Comparison of ENCODE assay signal across 24 cellular contexts in genomic region chr10:75032813-75033212, GRCh38.
DNase-seq lines count a peak whose midpoint lies in the region; ATAC-seq, FAIRE-seq and TF ChIP-seq lines count a peak whose summit lies in the region.
"Had no signal": no experiment of that assay in that cellular context is flagged by ENCODE, and none has a peak within 500 bp of the region (broad histone marks: within the 10 kb centered on the region; RNA-seq: fewer than 3 reads in every experiment).

No MANE protein-coding gene starts in this region.

- FAIRE-seq in GM12878 (lab: Jason Lieb, UNC): no peak
- FAIRE-seq: A549, GM19239, H54 had no signal

- H3K36me3 ChIP-seq in GM12878 (ENCODE audit: control insufficient read depth in 2 of 2, insufficient read depth in 2 of 2, low read length in 1 of 2): peaks cover 12 to 13% of the 10 kb centered on the region in 2 experiments; a peak in 3 of 4 replicates

- H3K4me1 Mint-ChIP-seq in activated T-cell treated with anti-CD3 and anti-CD28 coated beads, Interleukin-2, amount 50 U/mL, for 72 hours (ENCODE audit: low read depth): peaks cover 52% of the 10 kb centered on the region
- no peaks in the 10 kb centered on the region for H3K4me1 Mint-ChIP-seq in osteocyte (ENCODE audit: unreplicated experiment)

- no peaks in the 10 kb centered on the region for H3K9me3 Mint-ChIP-seq in activated T-cell treated with anti-CD3 and anti-CD28 coated beads, Interleukin-2, amount 50 U/mL, for 72 hours
- no peaks in the 10 kb centered on the region for H3K9me3 Mint-ChIP-seq in osteocyte (ENCODE audit: unreplicated experiment)

- in situ Hi-C loops in GM12878 (cut with MboI): no loop called here

- intact Hi-C loops in GM12878 (cut with micrococcal nuclease; ENCODE audit: unreplicated experiment): no loop called here

- H4K20me1 ChIP-seq in GM12878 (ENCODE audit: control insufficient read depth, insufficient read depth): no peaks in the 10 kb centered on the region

- H3K27ac Mint-ChIP-seq in activated T-cell treated with anti-CD3 and anti-CD28 coated beads, Interleukin-2, amount 50 U/mL, for 72 hours: peak overlapping the region; percentile 40
- no peak overlapping the region for H3K27ac Mint-ChIP-seq in osteocyte (ENCODE audit: unreplicated experiment)

- H3K27ac ChIP-seq in GM12878 (ENCODE audit: control insufficient read depth, insufficient read depth): peak overlapping the region; percentile 56; the same call in 1 of the 2 replicates
- H3K27ac ChIP-seq: A549; BLaER1 treated with 17β-estradiol and CSF1 and Interleukin-3, amounts not matched to agents 10 nM and 100 nM; RWPE1 had no signal

- RAD21 ChIA-PET in GM12878 (lab: Charles Lee; ENCODE audit: unreplicated experiment): no interaction called here

- no peak overlapping the region for H3K4me3 Mint-ChIP-seq in activated T-cell treated with anti-CD3 and anti-CD28 coated beads, Interleukin-2, amount 50 U/mL, for 72 hours
- H3K4me3 Mint-ChIP-seq in osteocyte (ENCODE audit: unreplicated experiment): no peak overlapping the region

- 65% methylated on average over 8 of the region's 8 CpGs for WGBS in GM12878 (ENCODE audit: insufficient coverage, insufficient replicate concordance, low lambda C conversion rate, missing lambda C conversion rate)

- peaks cover 0 to 10% of the 10 kb centered on the region in 2 donors for H3K36me3 Mint-ChIP-seq in activated T-cell treated with anti-CD3 and anti-CD28 coated beads, Interleukin-2, amount 50 U/mL, for 72 hours (ENCODE audit: insufficient read depth in 2 of 2)
- peaks cover 38% of the 10 kb centered on the region for H3K36me3 Mint-ChIP-seq in osteocyte (ENCODE audit: unreplicated experiment)

- no peaks in the 10 kb centered on the region for H3K27me3 ChIP-seq in GM12878 (replicated peaks in 1 of 2; ENCODE audit: control insufficient read depth in 2 of 2, insufficient read depth in 2 of 2, low read length in 1 of 2)
- H3K27me3 ChIP-seq: BLaER1 treated with 17β-estradiol and CSF1 and Interleukin-3, amounts not matched to agents 10 nM and 100 nM had no signal

- CTCF ChIA-PET in GM12878 (lab: Yijun Ruan, JAX): interaction anchor here (1.3 kb wide), 1 partner anchor 57 kb away, joined by 4 read pairs; no protein-coding TSS in a partner anchor

- no peak overlapping the region for H2AFZ ChIP-seq in GM12878 (ENCODE audit: control insufficient read depth, low read depth, low read length)

- no peak overlapping the region for H3K4me3 ChIP-seq in GM12878
- H3K4me3 ChIP-seq: A549; BLaER1 treated with 17β-estradiol and CSF1 and Interleukin-3, amounts not matched to agents 10 nM and 100 nM had no signal

- peaks cover 30% of the 10 kb centered on the region for H3K4me1 ChIP-seq in GM12878 (ENCODE audit: control insufficient read depth, insufficient read depth, low read length)
- H3K4me1 ChIP-seq: A549 had no signal

- no peaks in the 10 kb centered on the region for H3K9me3 ChIP-seq in GM12878 (replicated peaks; ENCODE audit: control insufficient read depth, insufficient read depth, low read length)
- H3K9me3 ChIP-seq: A549; BLaER1 treated with 17β-estradiol and CSF1 and Interleukin-3, amounts not matched to agents 10 nM and 100 nM had no signal

- POLR2A ChIA-PET in GM12878 (lab: Charles Lee): no interaction called here

- DNase-seq in activated T-cell treated with anti-CD3 and anti-CD28 coated beads, Interleukin-2, amount 50 U/mL, for 72 hours: no peak
- DNase-seq in activated T-cell treated with anti-CD3 and anti-CD28 coated beads for 4 hours (no peak), GM12878 (ENCODE audit: low read depth, low spot score) (no peak), osteocyte (ENCODE audit: extremely low spot score, unreplicated experiment) (no peak), UCSD-AML1 (lab: John Stamatoyannopoulos, UW; ENCODE audit: unreplicated experiment) (no peak)
- DNase-seq: AML-193; CD4-positive, alpha-beta memory T cell; COR-L47; DMS53; NCI-H1048; NCI-H1417; NCI-H1694; NCI-H2029 treated with DMSO at 0.1 percent for 48 hours; NCI-H446 treated with DMSO at 0.1 percent for 48 hours; NCI-H82; NK-92 treated with Interleukin-12 subunit alpha and Interleukin-12 subunit beta, amount 100 ng/mL, for 24 hours; SHP77 had no signal

- ATAC-seq in activated T-cell treated with anti-CD3 and anti-CD28 coated beads, Interleukin-2, amount 50 U/mL, for 72 hours (replicated peaks in 1 of 2): no peak
- ATAC-seq in HG02870 (IDR thresholded peaks at IDR 0.05; ENCODE audit: unreplicated experiment) (peak; percentile 76), GM12878 (no peak), HG02763 (IDR thresholded peaks at IDR 0.05; ENCODE audit: unreplicated experiment) (no peak)
- ATAC-seq: A549 had no signal

- no peaks in the 10 kb centered on the region for H3K79me2 ChIP-seq in GM12878 (ENCODE audit: control insufficient read depth, insufficient read depth, low read length)

- no peak overlapping the region for H3K9ac ChIP-seq in GM12878 (ENCODE audit: control insufficient read depth, insufficient read depth, low read length)
- H3K9ac ChIP-seq: BLaER1 treated with 17β-estradiol and CSF1 and Interleukin-3, amounts not matched to agents 10 nM and 100 nM had no signal

- H3K4me2 ChIP-seq in GM12878 (ENCODE audit: control insufficient read depth, insufficient read depth): peak overlapping the region; percentile 35
- H3K4me2 ChIP-seq: A549; BLaER1 treated with 17β-estradiol and CSF1 and Interleukin-3, amounts not matched to agents 10 nM and 100 nM had no signal

- SMC1A ChIA-PET in GM12878 (lab: Charles Lee; ENCODE audit: uncharacterized antibody, unreplicated experiment): interaction anchor here (0.9 to 2.2 kb wide), 4 partner anchors 12 to 764 kb away, joined by 3 to 7 read pairs (median 4); no protein-coding TSS in a partner anchor

- TF ChIP-seq POLR2A in GM12878 (IDR thresholded peaks at IDR 0.05; ENCODE audit: low read depth, low read length): no peak

- no peaks in the 10 kb centered on the region for H3K27me3 Mint-ChIP-seq in activated T-cell treated with anti-CD3 and anti-CD28 coated beads, Interleukin-2, amount 50 U/mL, for 72 hours (ENCODE audit: low read depth)
- H3K27me3 Mint-ChIP-seq in osteocyte (ENCODE audit: unreplicated experiment): no peaks in the 10 kb centered on the region
- H3K27me3 Mint-ChIP-seq: CD4-positive, alpha-beta memory T cell had no signal

- no peak for TF ChIP-seq RAD21 in GM12878 (IDR thresholded peaks at IDR 0.05; ENCODE audit: insufficient read depth, low read depth, low read length)

- no peak for TF ChIP-seq CTCF in GM12878 (IDR thresholded peaks at IDR 0.05 in 2 of 3, conservative IDR thresholded peaks at IDR 0.05 in 1 of 3; ENCODE audit: control insufficient read depth in 2 of 3, extremely low read depth in 1 of 3, insufficient read depth in 1 of 3, low read depth in 3 of 3, low read length in 3 of 3)
- TF ChIP-seq CTCF in osteocyte (IDR thresholded peaks at IDR 0.05): no peak

- no TSS peak for BruUV-seq in GM12878 (replicated peaks; lab: Mats Ljungman, UMichigan)

- no peak for TF ChIP-seq EP300 in GM12878 (IDR thresholded peaks at IDR 0.05; ENCODE audit: borderline replicate concordance in 1 of 2, control insufficient read depth in 1 of 2, low read depth in 2 of 2, low read length in 2 of 2)

TF ChIP-seq in GM12878, 131 proteins besides CTCF, POLR2A, EP300 and RAD21:
- TF ChIP-seq YBX1 (IDR thresholded peaks at IDR 0.05) (no peak), USF2 (IDR thresholded peaks at IDR 0.05; ENCODE audit: borderline replicate concordance, low read depth, low read length) (no peak), TCF3 (IDR thresholded peaks at IDR 0.05; ENCODE audit: borderline replicate concordance, insufficient read depth, low read depth, low read length) (peak; percentile 69; the same call in 1 of the 2 replicates), TCF12 (IDR thresholded peaks at IDR 0.05; ENCODE audit: low read depth, low read length) (peak; percentile 40; the same call in 1 of the 2 replicates), JUNB (IDR thresholded peaks at IDR 0.05) (peak; percentile 45; the same call in 1 of the 2 replicates)
- TF ChIP-seq, protein P1, sequence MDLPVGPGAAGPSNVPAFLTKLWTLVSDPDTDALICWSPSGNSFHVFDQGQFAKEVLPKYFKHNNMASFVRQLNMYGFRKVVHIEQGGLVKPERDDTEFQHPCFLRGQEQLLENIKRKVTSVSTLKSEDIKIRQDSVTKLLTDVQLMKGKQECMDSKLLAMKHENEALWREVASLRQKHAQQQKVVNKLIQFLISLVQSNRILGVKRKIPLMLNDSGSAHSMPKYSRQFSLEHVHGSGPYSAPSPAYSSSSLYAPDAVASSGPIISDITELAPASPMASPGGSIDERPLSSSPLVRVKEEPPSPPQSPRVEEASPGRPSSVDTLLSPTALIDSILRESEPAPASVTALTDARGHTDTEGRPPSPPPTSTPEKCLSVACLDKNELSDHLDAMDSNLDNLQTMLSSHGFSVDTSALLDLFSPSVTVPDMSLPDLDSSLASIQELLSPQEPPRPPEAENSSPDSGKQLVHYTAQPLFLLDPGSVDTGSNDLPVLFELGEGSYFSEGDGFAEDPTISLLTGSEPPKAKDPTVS (IDR thresholded peaks at IDR 0.05; ENCODE audit: low read depth, low read length): no peak
